30 cellular contexts compared by ENCODE assay signal in genomic region chr11:127044535-127044934, GRCh38. TPM values are rescaled to one million over a fixed set of nuclear protein-coding genes. Genes with fewer than 3 reads are reported as not detected.
"Had no signal": no experiment of that assay in that cellular context is flagged by ENCODE, and none has a peak within 500 bp of the region (broad histone marks: within the 10 kb centered on the region; RNA-seq: fewer than 3 reads in every experiment).

No MANE protein-coding gene starts in this region.

- H3K4me3 ChIP-seq: esophagus squamous epithelium, heart right ventricle, psoas muscle, right atrium auricular region, spleen, suprapubic skin, tibial nerve had no signal

- H3K27ac ChIP-seq: esophagus squamous epithelium, heart right ventricle, parathyroid adenoma, psoas muscle, right atrium auricular region, spleen, suprapubic skin, tibial nerve had no signal

- ATAC-seq: activated CD4-positive, alpha-beta T cell treated with anti-CD3 and anti-CD28 coated beads for 36 hours; activated CD8-positive, alpha-beta memory T cell treated with anti-CD3 and anti-CD28 coated beads, Interleukin-2, amount 10 ng/mL, durations not matched to agents 7 days and 5 days; activated CD8-positive, alpha-beta T cell treated with anti-CD3 and anti-CD28 coated beads, Interleukin-2, amount 10 ng/mL, durations not matched to agents 7 days and 5 days; activated T-cell treated with anti-CD3 and anti-CD28 coated beads, Interleukin-2, amount 50 U/mL, for 72 hours; heart right ventricle; left ventricle myocardium superior; naive thymus-derived CD4-positive, alpha-beta T cell; psoas muscle had no signal

- H3K4me1 Mint-ChIP-seq: activated CD4-positive, alpha-beta T cell treated with anti-CD3 and anti-CD28 coated beads for 36 hours; activated CD8-positive, alpha-beta memory T cell treated with anti-CD3 and anti-CD28 coated beads, Interleukin-2, amount 10 ng/mL, durations not matched to agents 7 days and 5 days; central memory CD8-positive, alpha-beta T cell; naive thymus-derived CD4-positive, alpha-beta T cell; neural crest cell had no signal

- H3K4me3 Mint-ChIP-seq: activated CD4-positive, alpha-beta T cell treated with anti-CD3 and anti-CD28 coated beads for 36 hours; activated CD8-positive, alpha-beta memory T cell treated with anti-CD3 and anti-CD28 coated beads, Interleukin-2, amount 10 ng/mL, durations not matched to agents 7 days and 5 days; activated CD8-positive, alpha-beta T cell treated with anti-CD3 and anti-CD28 coated beads, Interleukin-2, amount 10 ng/mL, durations not matched to agents 7 days and 5 days; activated naive CD8-positive, alpha-beta T cell; activated T-cell treated with anti-CD3 and anti-CD28 coated beads, Interleukin-2, amount 50 U/mL, for 72 hours; central memory CD8-positive, alpha-beta T cell; naive thymus-derived CD4-positive, alpha-beta T cell; neural crest cell; T-helper 2 cell treated with Interferon-gamma antibody and Interleukin-4, amounts not matched to agents 5 μg/mL and 100 μg/mL, for 36 hours had no signal

- H3K27ac Mint-ChIP-seq: activated CD4-positive, alpha-beta T cell treated with anti-CD3 and anti-CD28 coated beads for 36 hours; activated CD8-positive, alpha-beta memory T cell treated with anti-CD3 and anti-CD28 coated beads, Interleukin-2, amount 10 ng/mL, durations not matched to agents 7 days and 5 days; activated CD8-positive, alpha-beta T cell treated with anti-CD3 and anti-CD28 coated beads, Interleukin-2, amount 10 ng/mL, durations not matched to agents 7 days and 5 days; activated naive CD8-positive, alpha-beta T cell; activated T-cell treated with anti-CD3 and anti-CD28 coated beads, Interleukin-2, amount 50 U/mL, for 72 hours; naive thymus-derived CD4-positive, alpha-beta T cell; T-helper 2 cell treated with Interferon-gamma antibody and Interleukin-4, amounts not matched to agents 5 μg/mL and 100 μg/mL, for 36 hours had no signal

- H3K27me3 ChIP-seq: esophagus squamous epithelium, right atrium auricular region, spleen, suprapubic skin, tibial nerve had no signal

- H3K36me3 Mint-ChIP-seq: activated CD8-positive, alpha-beta memory T cell treated with anti-CD3 and anti-CD28 coated beads, Interleukin-2, amount 10 ng/mL, durations not matched to agents 7 days and 5 days; activated naive CD8-positive, alpha-beta T cell; naive thymus-derived CD4-positive, alpha-beta T cell had no signal

- H3K9ac ChIP-seq: parathyroid adenoma had no signal

- H3K27me3 Mint-ChIP-seq: activated CD8-positive, alpha-beta memory T cell treated with anti-CD3 and anti-CD28 coated beads, Interleukin-2, amount 10 ng/mL, durations not matched to agents 7 days and 5 days had no signal

- H3K4me1 ChIP-seq: esophagus squamous epithelium, heart right ventricle, parathyroid adenoma, psoas muscle, right atrium auricular region, spleen, suprapubic skin, tibial nerve had no signal

- H3K9me3 ChIP-seq: esophagus squamous epithelium, heart right ventricle, psoas muscle, right atrium auricular region, spleen, suprapubic skin, tibial nerve had no signal

- H3K36me3 ChIP-seq: esophagus squamous epithelium, heart right ventricle, right atrium auricular region, spleen, suprapubic skin, tibial nerve had no signal

- H3K79me2 ChIP-seq: parathyroid adenoma had no signal

- DNase-seq: activated CD4-positive, alpha-beta T cell treated with anti-CD3 and anti-CD28 coated beads for 36 hours; activated CD4-positive, CD25-positive, alpha-beta regulatory T cell; activated CD8-positive, alpha-beta memory T cell treated with anti-CD3 and anti-CD28 coated beads, Interleukin-2, amount 10 ng/mL, durations not matched to agents 7 days and 5 days; activated CD8-positive, alpha-beta T cell treated with anti-CD3 and anti-CD28 coated beads, Interleukin-2, amount 10 ng/mL, durations not matched to agents 7 days and 5 days; activated naive CD4-positive, alpha-beta T cell; activated T-cell treated with anti-CD3 and anti-CD28 coated beads for 4 hours; activated T-cell treated with anti-CD3 and anti-CD28 coated beads, Interleukin-2, amount 50 U/mL, for 72 hours; anterior cingulate cortex; dermis blood vessel endothelial cell; effector CD4-positive, alpha-beta T cell; esophagus squamous epithelium; foreskin melanocyte; heart right ventricle; left ventricle myocardium superior; mammary epithelial cell; naive thymus-derived CD4-positive, alpha-beta T cell; nucleus accumbens; psoas muscle; spleen; stimulated activated naive CD4-positive, alpha-beta T cell had no signal

- H3K9me3 Mint-ChIP-seq: central memory CD8-positive, alpha-beta T cell; neural crest cell; T-helper 2 cell treated with Interferon-gamma antibody and Interleukin-4, amounts not matched to agents 5 μg/mL and 100 μg/mL, for 36 hours had no signal

- H2AFZ ChIP-seq: parathyroid adenoma had no signal

RNA-seq across cellular contexts. Expression of gene KIRREL3, which starts 44.0 kb away (rescaled TPM):
- total RNA-seq: activated CD4-positive, alpha-beta T cell treated with anti-CD3 and anti-CD28 coated beads for 36 hours; activated CD8-positive, alpha-beta memory T cell treated with anti-CD3 and anti-CD28 coated beads, Interleukin-2, amount 10 ng/mL, durations not matched to agents 7 days and 5 days; activated CD8-positive, alpha-beta T cell treated with anti-CD3 and anti-CD28 coated beads, Interleukin-2, amount 10 ng/mL, durations not matched to agents 7 days and 5 days; activated T-cell treated with anti-CD3 and anti-CD28 coated beads, Interleukin-2, amount 50 U/mL, for 72 hours; bronchial epithelial cell; dermis blood vessel endothelial cell; naive thymus-derived CD4-positive, alpha-beta T cell; psoas muscle; tibial nerve; ureter had no signal
- polyA plus RNA-seq: naive thymus-derived CD4-positive, alpha-beta T cell had no signal
